In genomic region chr11:102552020-102552419, GRCh38 we compare ENCODE assay signal across 22 cellular contexts. TPM values are rescaled to one million over a fixed set of nuclear protein-coding genes. Genes with fewer than 3 reads are reported as not detected.
DNase-seq lines count a peak whose midpoint lies in the region; ATAC-seq, FAIRE-seq and TF ChIP-seq lines count a peak whose summit lies in the region.
"Had no signal": no experiment of that assay in that cellular context is flagged by ENCODE, and none has a peak within 500 bp of the region (broad histone marks: within the 10 kb centered on the region; RNA-seq: fewer than 3 reads in every experiment).

No MANE protein-coding gene starts in this region.

- peak overlapping the region; percentile 49 for H3K27ac Mint-ChIP-seq in glutamatergic neuron (ENCODE audit: unreplicated experiment)
- no peak overlapping the region for H3K27ac Mint-ChIP-seq in stimulated activated effector memory CD8-positive, alpha-beta T cell treated with anti-CD3 and anti-CD28 coated beads, Interleukin-12 subunit alpha, Interleukin-12 subunit beta, amount 100 ng/mL, for 72 hours
- H3K27ac Mint-ChIP-seq: activated naive CD8-positive, alpha-beta T cell; immature natural killer cell; neural progenitor cell had no signal

- H3K27me3 Mint-ChIP-seq in glutamatergic neuron (ENCODE audit: unreplicated experiment) = peaks cover 1% of the 10 kb centered on the region
- H3K27me3 Mint-ChIP-seq: activated naive CD8-positive, alpha-beta T cell; IgD-negative memory B cell had no signal

- peaks cover 8% of the 10 kb centered on the region for H3K4me1 Mint-ChIP-seq in glutamatergic neuron (ENCODE audit: low read depth, unreplicated experiment)
- peaks cover 2% of the 10 kb centered on the region for H3K4me1 Mint-ChIP-seq in stimulated activated effector memory CD8-positive, alpha-beta T cell treated with anti-CD3 and anti-CD28 coated beads, Interleukin-12 subunit alpha, Interleukin-12 subunit beta, amount 100 ng/mL, for 72 hours
- H3K4me1 Mint-ChIP-seq: neural progenitor cell had no signal

- no peak for TF ChIP-seq POLR2A in GM12891 (IDR thresholded peaks at IDR 0.05; ENCODE audit: low read depth, low read length)

- ATAC-seq in stimulated activated effector memory CD8-positive, alpha-beta T cell treated with anti-CD3 and anti-CD28 coated beads, Interleukin-12 subunit alpha, Interleukin-12 subunit beta, amount 100 ng/mL, for 72 hours = peak; percentile 28
- ATAC-seq in GM21528 (IDR thresholded peaks at IDR 0.05; ENCODE audit: low FRiP score, unreplicated experiment) (no peak), HG02759 (IDR thresholded peaks at IDR 0.05; ENCODE audit: unreplicated experiment) (no peak)

- peak; percentile 84 for FAIRE-seq in GM12891 (lab: Jason Lieb, UNC)
- FAIRE-seq: G401.6 had no signal

- H3K36me3 Mint-ChIP-seq in glutamatergic neuron (ENCODE audit: unreplicated experiment) = no peaks in the 10 kb centered on the region
- peaks cover 5% of the 10 kb centered on the region for H3K36me3 Mint-ChIP-seq in stimulated activated effector memory CD8-positive, alpha-beta T cell treated with anti-CD3 and anti-CD28 coated beads, Interleukin-12 subunit alpha, Interleukin-12 subunit beta, amount 100 ng/mL, for 72 hours
- H3K36me3 Mint-ChIP-seq: activated naive CD8-positive, alpha-beta T cell; IgD-negative memory B cell; immature natural killer cell; neural progenitor cell had no signal

- H3K9me3 Mint-ChIP-seq in glutamatergic neuron (ENCODE audit: unreplicated experiment) = peaks cover 2% of the 10 kb centered on the region
- H3K9me3 Mint-ChIP-seq in stimulated activated effector memory CD8-positive, alpha-beta T cell treated with anti-CD3 and anti-CD28 coated beads, Interleukin-12 subunit alpha, Interleukin-12 subunit beta, amount 100 ng/mL, for 72 hours = no peaks in the 10 kb centered on the region
- H3K9me3 Mint-ChIP-seq: IgD-negative memory B cell, immature natural killer cell, neural progenitor cell had no signal

- no peak for TF ChIP-seq CTCF in glutamatergic neuron (IDR thresholded peaks at IDR 0.05; ENCODE audit: partially characterized antibody, unreplicated experiment)

- H3K4me3 Mint-ChIP-seq in glutamatergic neuron (ENCODE audit: unreplicated experiment) = peak overlapping the region; percentile 17
- H3K4me3 Mint-ChIP-seq in stimulated activated effector memory CD8-positive, alpha-beta T cell treated with anti-CD3 and anti-CD28 coated beads, Interleukin-12 subunit alpha, Interleukin-12 subunit beta, amount 100 ng/mL, for 72 hours = no peak overlapping the region
- H3K4me3 Mint-ChIP-seq: activated naive CD8-positive, alpha-beta T cell; IgD-negative memory B cell; immature natural killer cell; neural progenitor cell had no signal

- DNase-seq in GM12891 (ENCODE audit: insufficient read length, low spot score) (no peak), RPMI7951 (ENCODE audit: low read depth) (peak; percentile 19), glutamatergic neuron (no peak), mucosa of gallbladder (ENCODE audit: low spot score) (no peak), NAMALWA (ENCODE audit: low spot score) (no peak)
- no peak for DNase-seq in stimulated activated effector memory CD8-positive, alpha-beta T cell treated with anti-CD3 and anti-CD28 coated beads, Interleukin-12 subunit alpha, Interleukin-12 subunit beta, amount 100 ng/mL, for 72 hours (ENCODE audit: low spot score in 2 of 2)
- DNase-seq: activated CD4-positive, alpha-beta T cell treated with anti-CD3 and anti-CD28 coated beads, Interleukin-2, amount 50 U/mL, for 48 hours; activated T-cell treated with anti-CD3 and anti-CD28 coated beads, Interleukin-2, amount 50 U/mL, for 48 hours; dermis blood vessel endothelial cell; erythroblast; immature natural killer cell; mesenchymal stem cell; NCI-H2029 treated with DMSO at 0.1 percent for 48 hours; NCI-H526; stimulated activated CD4-positive, alpha-beta T cell treated with anti-CD3 and anti-CD28 coated beads, Interleukin-12 subunit alpha, Interleukin-12 subunit beta, amount 100 ng/mL, for 4 hours; stimulated activated naive CD4-positive, alpha-beta T cell treated with Interleukin-2 at 50 U/mL for 16 hours had no signal

TF ChIP-seq in GM12891, 5 proteins besides CTCF, POLR2A, EP300 and RAD21:
- TF ChIP-seq PAX5 (IDR thresholded peaks at IDR 0.05; ENCODE audit: insufficient read depth, low read length, severe bottlenecking) (no peak), TAF1 (IDR thresholded peaks at IDR 0.05; ENCODE audit: low read depth, low read length) (no peak), POU2F2 (IDR thresholded peaks at IDR 0.05; ENCODE audit: low read depth, low read length) (no peak)
TF ChIP-seq in GM12891: peak in this region for 0.

RNA-seq across cellular contexts. Expression of gene MMP7, which starts 21.5 kb away (rescaled TPM):
- 14.5 TPM for polyA plus RNA-seq in GM12891 (2012; ENCODE audit: low read depth, missing spikeins)
- total RNA-seq in RPMI7951 (2014; rRNA removed; shearing (Covaris generic)) = not detected in 2 replicates
- not detected for total RNA-seq in glutamatergic neuron (ENCODE audit: unreplicated experiment)
- 1,865 TPM for total RNA-seq in mucosa of gallbladder
- polyA plus RNA-seq: IgD-negative memory B cell, immature natural killer cell had no signal

Comparison
In these comparisons a context has a peak if more than half of its experiments do, and no peak if none do; other contexts are left out.
1. RNA of gene MMP7, which starts 21.5 kb away (total RNA-seq): 1,865 TPM in mucosa of gallbladder (single experiment); not detected in RPMI7951 and not detected in glutamatergic neuron (single experiment); every median in the first group is over 1,000 times any median in the second.